In the genomic region with DNA sequence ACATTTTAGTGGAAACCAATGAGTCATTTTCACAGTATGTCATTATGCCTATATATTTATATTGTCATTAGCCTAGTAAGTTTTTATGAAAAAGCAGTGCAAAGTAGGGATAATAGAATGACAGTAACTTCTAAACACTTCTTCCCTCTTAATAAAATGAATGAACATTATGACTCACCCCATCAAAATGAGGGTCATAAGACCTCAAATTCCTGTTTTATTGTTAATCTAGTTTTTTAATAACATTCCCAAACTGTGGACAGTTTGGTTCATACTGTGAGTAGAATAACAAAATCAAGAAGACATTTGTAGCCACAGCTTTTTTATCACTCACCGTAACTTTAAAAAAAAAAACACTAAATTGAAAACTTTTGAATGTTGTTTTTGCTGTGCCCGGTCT, we compare ENCODE assay signal across 14 cellular contexts.
A peak's percentile ranks its signal among the peaks of the same experiment; 100 is the strongest.
DNase-seq lines count a peak whose midpoint lies in the region; ATAC-seq, FAIRE-seq and TF ChIP-seq lines count a peak whose summit lies in the region.
"Had no signal": no experiment of that assay in that cellular context is flagged by ENCODE, and none has a peak within 500 bp of the region (broad histone marks: within the 10 kb centered on the region; RNA-seq: fewer than 3 reads in every experiment).

No MANE protein-coding gene starts in this region.

- no TSS peak for BruUV-seq in HepG2 (replicated peaks; lab: Mats Ljungman, UMichigan)

- intact Hi-C loops in HepG2 (cut with micrococcal nuclease; ENCODE audit: unreplicated experiment), result no loop called here

- DNase-seq in GM23248, result peak; percentile 73
- DNase-seq in astrocyte (ENCODE audit: low read depth), result peak; percentile 82
- DNase-seq in foreskin keratinocyte, result peak; percentile 36 to 66
- peak; percentile 41 for DNase-seq in stromal cell of bone marrow (ENCODE audit: low read depth)
- no peak for DNase-seq in NCI-H2171 treated with DMSO at 0.1 percent for 48 hours (lab: John Stamatoyannopoulos, UW)
- DNase-seq in HepG2 (ENCODE audit: low spot score), result no peak
- DNase-seq: activated effector memory CD4-positive, alpha-beta T cell treated with anti-CD3 and anti-CD28 coated beads, Interleukin-2, amount 50 U/mL, for 16 hours; NCI-H187; NCI-H526 treated with DMSO at 0.1 percent for 48 hours; T1000 had no signal

- H3K9me3 ChIP-seq in GM23248 (ENCODE audit: low read depth) (no peaks in the 10 kb centered on the region), astrocyte (ENCODE audit: insufficient read depth, low read depth, low read length) (no peaks in the 10 kb centered on the region), HepG2 (ENCODE audit: low read length) (no peaks in the 10 kb centered on the region)

- H3K9ac ChIP-seq in GM23248, result no peak overlapping the region
- H3K9ac ChIP-seq in astrocyte (ENCODE audit: low read length), result peak overlapping the region; percentile 36
- H3K9ac ChIP-seq in HepG2 (ENCODE audit: insufficient read depth, low read depth, low read length), result no peak overlapping the region
- H3K9ac ChIP-seq: KMS-11 had no signal

- H2AFZ ChIP-seq in GM23248 (no peak overlapping the region), astrocyte (ENCODE audit: low read depth, low read length) (no peak overlapping the region), HepG2 (ENCODE audit: low read length) (no peak overlapping the region)

- H3K36me3 Mint-ChIP-seq in astrocyte (ENCODE audit: low read depth, unreplicated experiment), result no peaks in the 10 kb centered on the region
- H3K36me3 Mint-ChIP-seq in stimulated activated memory B cell treated with anti-CD40 and anti-IgM and Interleukin-4, amounts not matched to agents 10 μg/mL and 1 μg/mL and 100 μg/mL, for 72 hours, result no peaks in the 10 kb centered on the region

- H3K9me2 ChIP-seq in GM23248 (ENCODE audit: insufficient read depth), result no peaks in the 10 kb centered on the region

- H3K4me1 Mint-ChIP-seq in astrocyte (ENCODE audit: low read depth, unreplicated experiment), result peaks cover 41% of the 10 kb centered on the region
- H3K4me1 Mint-ChIP-seq in stimulated activated memory B cell treated with anti-CD40 and anti-IgM and Interleukin-4, amounts not matched to agents 10 μg/mL and 1 μg/mL and 100 μg/mL, for 72 hours, result no peaks in the 10 kb centered on the region

- peak overlapping the region; percentile 10; the same call in 1 of the 2 replicates for H3K27ac ChIP-seq in GM23248
- H3K27ac ChIP-seq in astrocyte (ENCODE audit: low read depth, low read length), result peak overlapping the region; percentile 46
- no peak overlapping the region for H3K27ac ChIP-seq in foreskin keratinocyte
- H3K27ac ChIP-seq in HepG2 (ENCODE audit: extremely low read length, insufficient read depth, low read length), result no peak overlapping the region
- H3K27ac ChIP-seq: epithelial cell of prostate, KMS-11 had no signal

- H4K20me1 ChIP-seq in GM23248 (ENCODE audit: insufficient read depth) (no peaks in the 10 kb centered on the region), astrocyte (ENCODE audit: insufficient read depth, low read length) (no peaks in the 10 kb centered on the region), HepG2 (ENCODE audit: insufficient read depth, low read length) (no peaks in the 10 kb centered on the region)

- H3K79me2 ChIP-seq in GM23248 (ENCODE audit: insufficient read depth) (no peaks in the 10 kb centered on the region), astrocyte (ENCODE audit: insufficient read depth, low read length) (no peaks in the 10 kb centered on the region), HepG2 (ENCODE audit: insufficient read depth, low read length) (no peaks in the 10 kb centered on the region)

- no peak for TF ChIP-seq EP300 in HepG2 (IDR thresholded peaks at IDR 0.05; ENCODE audit: low read depth in 2 of 2, low read length in 2 of 2)
- TF ChIP-seq EP300 in HepG2 (CRISPR knock-in tag; IDR thresholded peaks at IDR 0.05; ENCODE audit: borderline replicate concordance), result no peak

- ATAC-seq in foreskin keratinocyte (peak; percentile 59), HepG2 (no peak)
- no peak for ATAC-seq in stimulated activated memory B cell treated with anti-CD40 and anti-IgM and Interleukin-4, amounts not matched to agents 10 μg/mL and 1 μg/mL and 100 μg/mL, for 72 hours

- TF ChIP-seq POLR2A in HepG2 (IDR thresholded peaks at IDR 0.05; ENCODE audit: insufficient read depth in 1 of 2, low read depth in 2 of 2, low read length in 2 of 2), result no peak

- TF ChIP-seq RAD21 in HepG2 (CRISPR knock-in tag; IDR thresholded peaks at IDR 0.05), result no peak

- FAIRE-seq in astrocyte (lab: Jason Lieb, UNC), result peak; percentile 26
- no peak for FAIRE-seq in HepG2 (lab: Jason Lieb, UNC)
- FAIRE-seq: islet of Langerhans had no signal

- H3F3A ChIP-seq in GM23248 (ENCODE audit: insufficient read depth), result peaks cover 10% of the 10 kb centered on the region; the same call in 1 of the 2 replicates

- peaks cover 30% of the 10 kb centered on the region for H3K4me1 ChIP-seq in GM23248 (ENCODE audit: insufficient read depth)
- H3K4me1 ChIP-seq in astrocyte (ENCODE audit: insufficient read depth, low read length), result peaks cover 18% of the 10 kb centered on the region
- H3K4me1 ChIP-seq in foreskin keratinocyte, result peaks cover 13% of the 10 kb centered on the region
- no peaks in the 10 kb centered on the region for H3K4me1 ChIP-seq in HepG2 (ENCODE audit: insufficient read depth, low read length)

- H3K4me3 ChIP-seq in GM23248 (no peak overlapping the region), astrocyte (ENCODE audit: insufficient read depth, low read depth, low read length) (peak overlapping the region; percentile 26), HepG2 (replicated peaks in 1 of 3; ENCODE audit: insufficient read depth in 1 of 3, low read depth in 2 of 3, low read length in 3 of 3) (no peak overlapping the region)

- no peaks in the 10 kb centered on the region; the same call in 1 of the 2 replicates for H3K27me3 ChIP-seq in GM23248 (replicated peaks; ENCODE audit: insufficient read depth)
- no peaks in the 10 kb centered on the region for H3K27me3 ChIP-seq in astrocyte (ENCODE audit: insufficient read depth, low read length)
- no peaks in the 10 kb centered on the region for H3K27me3 ChIP-seq in foreskin keratinocyte
- H3K27me3 ChIP-seq in HepG2 (ENCODE audit: control insufficient read depth in 1 of 2, insufficient read depth in 2 of 2, low read length in 2 of 2), result no peaks in the 10 kb centered on the region

- in situ Hi-C loops in GM23248 (cut with MboI), result no loop called here
- in situ Hi-C loops in HepG2 (cut with HindIII; ENCODE audit: extremely low pct_ligation_motif_present, low pct_unique_long_range_greater_than_20kb), result no loop called here

- TF ChIP-seq CTCF in astrocyte (IDR thresholded peaks at IDR 0.05; ENCODE audit: insufficient read depth, low read depth, low read length) (no peak), foreskin keratinocyte (conservative IDR thresholded peaks at IDR 0.05) (no peak), HepG2 (CRISPR knock-in tag; IDR thresholded peaks at IDR 0.05) (no peak)

- CTCF ChIA-PET in HepG2 (lab: Yijun Ruan, JAX; ENCODE audit: low intra/inter-chr PET ratio, low total read pairs), result no interaction called here

- no peaks in the 10 kb centered on the region for H3K36me3 ChIP-seq in GM23248 (ENCODE audit: low read depth)
- no peaks in the 10 kb centered on the region for H3K36me3 ChIP-seq in astrocyte (ENCODE audit: insufficient read depth, low read length)
- H3K36me3 ChIP-seq in HepG2 (replicated peaks in 1 of 2; ENCODE audit: control insufficient read depth in 1 of 2, insufficient read depth in 2 of 2, low read length in 2 of 2), result no peaks in the 10 kb centered on the region

- H3K4me2 ChIP-seq in GM23248 (ENCODE audit: unreplicated experiment), result peak overlapping the region; percentile 50
- peak overlapping the region; percentile 72 for H3K4me2 ChIP-seq in astrocyte (ENCODE audit: low read length)
- no peak overlapping the region for H3K4me2 ChIP-seq in HepG2 (ENCODE audit: low read depth, low read length)
- H3K4me2 ChIP-seq: KMS-11 had no signal

- H3K27me3 Mint-ChIP-seq in astrocyte (ENCODE audit: low read depth, unreplicated experiment), result no peaks in the 10 kb centered on the region
- no peaks in the 10 kb centered on the region for H3K27me3 Mint-ChIP-seq in stimulated activated memory B cell treated with anti-CD40 and anti-IgM and Interleukin-4, amounts not matched to agents 10 μg/mL and 1 μg/mL and 100 μg/mL, for 72 hours

- POLR2A ChIA-PET in HepG2 (lab: Yijun Ruan, JAX), result no interaction called here

- WGBS in GM23248 (ENCODE audit: low coverage in 1 of 2, low lambda C conversion rate in 2 of 2, missing lambda C conversion rate in 2 of 2), 2 experiments, result 16 to 21% methylated on average over 2 of the region's 2 CpGs
- 31% methylated on average over 2 of the region's 2 CpGs for WGBS in HepG2 (ENCODE audit: low lambda C conversion rate)

- H3K4me3 Mint-ChIP-seq in astrocyte (ENCODE audit: unreplicated experiment), result no peak overlapping the region
- no peak overlapping the region for H3K4me3 Mint-ChIP-seq in stimulated activated memory B cell treated with anti-CD40 and anti-IgM and Interleukin-4, amounts not matched to agents 10 μg/mL and 1 μg/mL and 100 μg/mL, for 72 hours

- H3K9me3 Mint-ChIP-seq in astrocyte (ENCODE audit: unreplicated experiment), result no peaks in the 10 kb centered on the region
- no peaks in the 10 kb centered on the region for H3K9me3 Mint-ChIP-seq in stimulated activated memory B cell treated with anti-CD40 and anti-IgM and Interleukin-4, amounts not matched to agents 10 μg/mL and 1 μg/mL and 100 μg/mL, for 72 hours

- peak overlapping the region; percentile 31 for H3K27ac Mint-ChIP-seq in astrocyte (ENCODE audit: unreplicated experiment)
- no peak overlapping the region for H3K27ac Mint-ChIP-seq in stimulated activated memory B cell treated with anti-CD40 and anti-IgM and Interleukin-4, amounts not matched to agents 10 μg/mL and 1 μg/mL and 100 μg/mL, for 72 hours

Comparison
In these comparisons a context has a peak if more than half of its experiments do, and no peak if none do; other contexts are left out.
1. DNase-seq: peak in GM23248 (single experiment), astrocyte (single experiment), foreskin keratinocyte (2 of 2) and stromal cell of bone marrow (single experiment); none in NCI-H2171 treated with DMSO at 0.1 percent for 48 hours (single experiment) and HepG2 (single experiment).
2. H3K27ac ChIP-seq: peak in GM23248 (single experiment) and astrocyte (single experiment); none in foreskin keratinocyte (single experiment) and HepG2 (single experiment).